ENCODE assay signal across 15 cellular contexts in genomic region chr5:73339165-73339564, GRCh38.
DNase-seq lines count a peak whose midpoint lies in the region; ATAC-seq and TF ChIP-seq lines count a peak whose summit lies in the region.
"Had no signal": no experiment of that assay in that cellular context is flagged by ENCODE, and none has a peak within 500 bp of the region (broad histone marks: within the 10 kb centered on the region; RNA-seq: fewer than 3 reads in every experiment).

No MANE protein-coding gene starts in this region.

- H3K27me3 Mint-ChIP-seq in osteocyte (ENCODE audit: unreplicated experiment) = no peaks in the 10 kb centered on the region
- H3K27me3 Mint-ChIP-seq in stimulated activated naive CD8-positive, alpha-beta T cell treated with anti-CD3 and anti-CD28 coated beads, Interleukin-15, amount 100 ng/mL, for 72 hours = peaks cover 96% of the 10 kb centered on the region

- intact Hi-C loops in esophagus muscularis mucosa (cut with DNase I) = no loop called here

- H3K4me3 Mint-ChIP-seq in osteocyte (ENCODE audit: unreplicated experiment) = peak overlapping the region; percentile 64
- no peak overlapping the region for H3K4me3 Mint-ChIP-seq in stimulated activated naive CD8-positive, alpha-beta T cell treated with anti-CD3 and anti-CD28 coated beads, Interleukin-15, amount 100 ng/mL, for 72 hours

- TF ChIP-seq CTCF in esophagus muscularis mucosa (IDR thresholded peaks at IDR 0.05) (no peak), osteocyte (IDR thresholded peaks at IDR 0.05) (no peak)

- peak overlapping the region in 2 of 4 donors; percentile 57 to 65 for H3K27ac ChIP-seq in esophagus muscularis mucosa (replicated peaks in 1 of 4)
- H3K27ac ChIP-seq: BLaER1 had no signal

- H3K9me3 Mint-ChIP-seq in osteocyte (ENCODE audit: unreplicated experiment) = no peaks in the 10 kb centered on the region
- H3K9me3 Mint-ChIP-seq in stimulated activated naive CD8-positive, alpha-beta T cell treated with anti-CD3 and anti-CD28 coated beads, Interleukin-15, amount 100 ng/mL, for 72 hours = peaks cover 0 to 7% of the 10 kb centered on the region in 2 donors
- H3K9me3 Mint-ChIP-seq in activated naive CD4-positive, alpha-beta T cell treated with anti-CD3 and anti-CD28 coated beads, Interleukin-2, amount 50 U/mL, for 72 hours = no peaks in the 10 kb centered on the region

- peaks cover 71% of the 10 kb centered on the region for H3K4me1 Mint-ChIP-seq in osteocyte (ENCODE audit: unreplicated experiment)
- no peaks in the 10 kb centered on the region for H3K4me1 Mint-ChIP-seq in stimulated activated naive CD8-positive, alpha-beta T cell treated with anti-CD3 and anti-CD28 coated beads, Interleukin-15, amount 100 ng/mL, for 72 hours

- no peak overlapping the region for H3K4me3 ChIP-seq in esophagus muscularis mucosa
- H3K4me3 ChIP-seq: BLaER1, GM12878, MG63 had no signal

- TF ChIP-seq POLR2A in esophagus muscularis mucosa (IDR thresholded peaks at IDR 0.05; ENCODE audit: low read depth) = no peak

- peak overlapping the region; percentile 98 for H3K27ac Mint-ChIP-seq in osteocyte (ENCODE audit: unreplicated experiment)
- no peak overlapping the region for H3K27ac Mint-ChIP-seq in stimulated activated naive CD8-positive, alpha-beta T cell treated with anti-CD3 and anti-CD28 coated beads, Interleukin-15, amount 100 ng/mL, for 72 hours
- H3K27ac Mint-ChIP-seq in activated naive CD4-positive, alpha-beta T cell treated with anti-CD3 and anti-CD28 coated beads, Interleukin-2, amount 50 U/mL, for 72 hours = no peak overlapping the region

- H3K27me3 ChIP-seq in esophagus muscularis mucosa = peaks cover 0 to 23% (median 0%) of the 10 kb centered on the region in 4 donors
- H3K27me3 ChIP-seq: BLaER1, MG63 had no signal

- no peaks in the 10 kb centered on the region for H3K36me3 ChIP-seq in esophagus muscularis mucosa
- H3K36me3 ChIP-seq: BLaER1, MG63 had no signal

- H3K36me3 Mint-ChIP-seq in osteocyte (ENCODE audit: unreplicated experiment) = no peaks in the 10 kb centered on the region
- peaks cover 0 to 4% of the 10 kb centered on the region in 2 donors for H3K36me3 Mint-ChIP-seq in activated naive CD4-positive, alpha-beta T cell treated with anti-CD3 and anti-CD28 coated beads, Interleukin-2, amount 50 U/mL, for 72 hours

- no peak for TF ChIP-seq EP300 in esophagus muscularis mucosa (IDR thresholded peaks at IDR 0.05)

- WGBS in esophagus muscularis mucosa = 75% methylated on average over 12 of the region's 12 CpGs

- ATAC-seq in stimulated activated naive CD8-positive, alpha-beta T cell treated with anti-CD3 and anti-CD28 coated beads, Interleukin-15, amount 100 ng/mL, for 72 hours = no peak
- ATAC-seq in activated naive CD4-positive, alpha-beta T cell treated with anti-CD3 and anti-CD28 coated beads, Interleukin-2, amount 50 U/mL, for 72 hours = no peak
- ATAC-seq: GM12878 had no signal

- peak; percentile 35 for DNase-seq in DMS53 (lab: John Stamatoyannopoulos, UW)
- no peak for DNase-seq in DMS53 treated with DMSO at 0.1 percent for 48 hours (lab: John Stamatoyannopoulos, UW; ENCODE audit: unreplicated experiment)
- DNase-seq in esophagus muscularis mucosa (ENCODE audit: extremely low spot score) = peak; percentile 80
- DNase-seq in osteocyte (ENCODE audit: extremely low spot score, unreplicated experiment) = no peak
- no peak for DNase-seq in stimulated activated naive CD8-positive, alpha-beta T cell treated with anti-CD3 and anti-CD28 coated beads, Interleukin-15, amount 100 ng/mL, for 72 hours
- no peak for DNase-seq in 8988T
- no peak for DNase-seq in NCI-H1694 (lab: John Stamatoyannopoulos, UW)
- DNase-seq in activated naive CD4-positive, alpha-beta T cell treated with anti-CD3 and anti-CD28 coated beads, Interleukin-2, amount 50 U/mL, for 72 hours (ENCODE audit: low spot score in 2 of 2) = no peak
- DNase-seq: GDM1, MG63, NCI-H2081 treated with DMSO at 0.1 percent for 48 hours, NCI-H82, Right ventricle myocardium superior had no signal

- peaks cover 0 to 7% (median 3%) of the 10 kb centered on the region in 4 donors for H3K4me1 ChIP-seq in esophagus muscularis mucosa

- peaks cover 0 to 4% (median 0%) of the 10 kb centered on the region in 4 donors for H3K9me3 ChIP-seq in esophagus muscularis mucosa
- H3K9me3 ChIP-seq: BLaER1, MG63 had no signal

Comparison
In these comparisons a context has a peak if more than half of its experiments do, and no peak if none do; other contexts are left out.
1. DNase-seq: peak in DMS53 (single experiment) and esophagus muscularis mucosa (single experiment); none in DMS53 treated with DMSO at 0.1 percent for 48 hours (single experiment), osteocyte (single experiment), stimulated activated naive CD8-positive, alpha-beta T cell treated with anti-CD3 and anti-CD28 coated beads, Interleukin-15, amount 100 ng/mL, for 72 hours (0 of 2), 8988T (single experiment), NCI-H1694 (single experiment) and activated naive CD4-positive, alpha-beta T cell treated with anti-CD3 and anti-CD28 coated beads, Interleukin-2, amount 50 U/mL, for 72 hours (0 of 2).